ENCODE assay signal across 1 cellular context in the genomic region with DNA sequence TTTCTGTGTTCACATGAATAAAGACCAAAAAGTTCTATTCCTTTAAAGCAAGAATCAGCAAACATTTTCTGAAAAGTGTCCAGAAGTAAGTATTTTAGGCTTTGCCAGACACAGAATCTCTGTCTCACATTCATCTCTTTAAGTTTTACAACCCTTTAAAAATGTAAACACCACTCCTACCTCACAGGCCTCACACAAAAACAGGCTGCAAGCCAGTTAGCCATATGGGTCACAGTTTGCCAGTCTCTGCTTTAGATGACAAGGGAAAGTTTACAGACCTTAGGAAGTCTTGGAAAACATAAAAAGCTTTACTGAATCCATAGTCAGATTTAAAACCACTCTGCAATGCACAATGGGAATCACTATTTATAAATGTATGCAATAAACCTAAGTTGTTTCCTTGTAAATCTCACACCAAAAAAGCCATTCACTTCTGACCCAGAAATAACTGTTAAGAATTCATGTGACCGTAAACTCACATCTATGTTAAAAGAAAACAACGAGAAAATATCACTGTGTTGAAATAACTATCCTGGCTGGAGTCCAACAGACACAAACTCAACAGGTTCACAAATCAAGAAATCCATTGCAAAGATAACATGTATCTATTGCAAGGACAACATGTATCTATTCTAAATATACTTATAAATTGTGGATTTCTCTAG.
TF ChIP-seq lines count a peak whose summit lies in the region.

No MANE protein-coding gene starts in this region.

TF ChIP-seq in GM23338, 12 proteins besides CTCF, POLR2A, EP300 and RAD21 (continued from another document):
- TF ChIP-seq EZH2 (IDR thresholded peaks at IDR 0.05; ENCODE audit: low read depth, unreplicated experiment), result no peak
